1 cellular context compared by ENCODE assay signal in the genomic region with DNA sequence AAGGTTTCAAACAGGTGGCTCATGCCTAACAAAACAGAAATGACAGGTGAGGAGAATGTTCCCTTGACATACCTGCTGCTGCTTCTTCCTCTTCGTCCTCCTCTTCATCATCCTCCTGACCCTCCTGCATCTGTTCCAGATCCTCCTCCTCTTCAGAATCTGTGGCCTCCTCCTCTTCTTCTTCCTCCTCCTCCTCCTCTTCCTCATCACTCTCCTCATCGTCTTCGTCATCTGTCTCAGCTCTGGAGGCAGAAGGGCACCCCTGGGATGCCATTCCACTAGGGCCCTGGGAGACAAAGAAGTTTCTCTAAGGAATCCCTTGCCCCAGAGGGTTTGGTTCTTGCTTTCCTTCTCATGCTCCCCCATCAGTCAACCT.
TF ChIP-seq lines count a peak whose summit lies in the region.

No MANE protein-coding gene starts in this region.

TF ChIP-seq in IMR-90, 13 proteins besides CTCF, POLR2A, EP300 and RAD21:
- TF ChIP-seq CEBPB (IDR thresholded peaks at IDR 0.05; ENCODE audit: low read depth, low read length): no peak
- TF ChIP-seq MAFK (IDR thresholded peaks at IDR 0.05; ENCODE audit: low read depth, low read length): no peak
- no peak for TF ChIP-seq FOS (IDR thresholded peaks at IDR 0.05; ENCODE audit: low read depth, low read length)
- TF ChIP-seq MAZ (IDR thresholded peaks at IDR 0.05; ENCODE audit: borderline replicate concordance, low read depth, low read length): no peak
- no peak for TF ChIP-seq NFE2L2 (IDR thresholded peaks at IDR 0.05; ENCODE audit: low read depth, low read length)
- TF ChIP-seq, protein P1, sequence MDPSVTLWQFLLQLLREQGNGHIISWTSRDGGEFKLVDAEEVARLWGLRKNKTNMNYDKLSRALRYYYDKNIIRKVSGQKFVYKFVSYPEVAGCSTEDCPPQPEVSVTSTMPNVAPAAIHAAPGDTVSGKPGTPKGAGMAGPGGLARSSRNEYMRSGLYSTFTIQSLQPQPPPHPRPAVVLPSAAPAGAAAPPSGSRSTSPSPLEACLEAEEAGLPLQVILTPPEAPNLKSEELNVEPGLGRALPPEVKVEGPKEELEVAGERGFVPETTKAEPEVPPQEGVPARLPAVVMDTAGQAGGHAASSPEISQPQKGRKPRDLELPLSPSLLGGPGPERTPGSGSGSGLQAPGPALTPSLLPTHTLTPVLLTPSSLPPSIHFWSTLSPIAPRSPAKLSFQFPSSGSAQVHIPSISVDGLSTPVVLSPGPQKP (IDR thresholded peaks at IDR 0.05; ENCODE audit: borderline replicate concordance, low read depth, low read length): no peak
- TF ChIP-seq CHD1 (IDR thresholded peaks at IDR 0.05; ENCODE audit: low read depth, low read length): no peak
- no peak for TF ChIP-seq RFX5 (IDR thresholded peaks at IDR 0.05; ENCODE audit: low read depth, low read length)
- TF ChIP-seq RCOR1 (IDR thresholded peaks at IDR 0.05; ENCODE audit: insufficient replicate concordance, low read length): no peak
- TF ChIP-seq MXI1 (IDR thresholded peaks at IDR 0.05; ENCODE audit: borderline replicate concordance, low read depth, low read length): no peak
- no peak for TF ChIP-seq BHLHE40 (IDR thresholded peaks at IDR 0.05; ENCODE audit: low read depth, low read length)
- TF ChIP-seq, protein P2, sequence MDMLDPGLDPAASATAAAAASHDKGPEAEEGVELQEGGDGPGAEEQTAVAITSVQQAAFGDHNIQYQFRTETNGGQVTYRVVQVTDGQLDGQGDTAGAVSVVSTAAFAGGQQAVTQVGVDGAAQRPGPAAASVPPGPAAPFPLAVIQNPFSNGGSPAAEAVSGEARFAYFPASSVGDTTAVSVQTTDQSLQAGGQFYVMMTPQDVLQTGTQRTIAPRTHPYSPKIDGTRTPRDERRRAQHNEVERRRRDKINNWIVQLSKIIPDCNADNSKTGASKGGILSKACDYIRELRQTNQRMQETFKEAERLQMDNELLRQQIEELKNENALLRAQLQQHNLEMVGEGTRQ (IDR thresholded peaks at IDR 0.05; ENCODE audit: low read depth, low read length): no peak
- TF ChIP-seq SMC3 (IDR thresholded peaks at IDR 0.05; ENCODE audit: low read depth, low read length): no peak
